13 cellular contexts compared by ENCODE assay signal in genomic region chr1:9732123-9732971, GRCh38.
A peak's percentile ranks its signal among the peaks of the same experiment; 100 is the strongest.
DNase-seq lines count a peak whose midpoint lies in the region; ATAC-seq and TF ChIP-seq lines count a peak whose summit lies in the region.
"Had no signal": no experiment of that assay in that cellular context is flagged by ENCODE, and none has a peak within 500 bp of the region (broad histone marks: within the 10 kb centered on the region; RNA-seq: fewer than 3 reads in every experiment).

No MANE protein-coding gene starts in this region.

- POLR2A ChIA-PET in IMR-90 (lab: Charles Lee; ENCODE audit: unreplicated experiment): no interaction called here

- H4K5ac ChIP-seq in IMR-90 (ENCODE audit: low read depth, low read length): no peak overlapping the region

- no peak overlapping the region for H3K4me3 ChIP-seq in IMR-90 (ENCODE audit: insufficient read depth, low read depth, low read length)
- no peak overlapping the region for H3K4me3 ChIP-seq in osteoblast (ENCODE audit: insufficient read depth, low read length)
- H3K4me3 ChIP-seq: lung, spleen had no signal

- H4K20me1 ChIP-seq in IMR-90 (ENCODE audit: insufficient read depth, low read length) (peaks cover 4% of the 10 kb centered on the region; the same call in 1 of the 2 replicates), osteoblast (ENCODE audit: insufficient read depth, low read length) (no peaks in the 10 kb centered on the region)

- H3K27ac Mint-ChIP-seq in dendritic cell treated with granulocyte-macrophage colony-stimulating factor and Interleukin-4, amounts not matched to agents 40 ng/mL and 50 ng/mL, for 4 days: peak overlapping the region; percentile 65

- no peaks in the 10 kb centered on the region for H3K9me1 ChIP-seq in IMR-90 (ENCODE audit: insufficient read depth, low read length)

- no peaks in the 10 kb centered on the region for H3K79me2 ChIP-seq in osteoblast (ENCODE audit: insufficient read depth, low read length)

- H3K4me3 Mint-ChIP-seq in dendritic cell treated with granulocyte-macrophage colony-stimulating factor and Interleukin-4, amounts not matched to agents 40 ng/mL and 50 ng/mL, for 4 days: no peak overlapping the region

- WGBS in IMR-90 (ENCODE audit: extremely low coverage in 2 of 2, insufficient read length in 1 of 2), 2 experiments: 100% methylated on average over 6 of the region's 18 CpGs; no CpG with 5 or more reads in 1 of the 2 experiments

- H2AFZ ChIP-seq in IMR-90 (replicated peaks; ENCODE audit: low read length, poor library complexity) (no peak overlapping the region), osteoblast (ENCODE audit: low read length) (no peak overlapping the region)

- ATAC-seq in IMR-90 (ENCODE audit: low read depth): peak; percentile 48; the same call in 1 of the 2 replicates
- no peak for ATAC-seq in sciatic nerve

- H3K9me3 ChIP-seq in IMR-90 (ENCODE audit: control insufficient read depth, insufficient read depth, low read length) (no peaks in the 10 kb centered on the region), osteoblast (ENCODE audit: low read depth, low read length) (no peaks in the 10 kb centered on the region)
- H3K9me3 ChIP-seq: spleen had no signal

- H4K91ac ChIP-seq in IMR-90 (ENCODE audit: insufficient read depth, low read depth, low read length): no peak overlapping the region

- H3K36me3 ChIP-seq in IMR-90 (ENCODE audit: control insufficient read depth, insufficient read depth, low read length) (peaks cover 85% of the 10 kb centered on the region), osteoblast (ENCODE audit: insufficient read depth, low read length) (peaks cover 61% of the 10 kb centered on the region)

- H3K9ac ChIP-seq in IMR-90 (ENCODE audit: low read depth, low read length): no peak overlapping the region

- intact Hi-C loops in IMR-90 (cut with micrococcal nuclease) (no loop called here), sciatic nerve (cut with DNase I) (no loop called here)
- intact Hi-C loops in dendritic cell treated with granulocyte-macrophage colony-stimulating factor and Interleukin-4, amounts not matched to agents 40 ng/mL and 50 ng/mL, for 4 days (cut with micrococcal nuclease): no loop called here

- H3K27me3 Mint-ChIP-seq in dendritic cell treated with granulocyte-macrophage colony-stimulating factor and Interleukin-4, amounts not matched to agents 40 ng/mL and 50 ng/mL, for 4 days: no peaks in the 10 kb centered on the region

- H3K14ac ChIP-seq in IMR-90 (replicated peaks; ENCODE audit: low read depth, low read length): no peak overlapping the region

- no TSS peak for BruUV-seq in IMR-90 (replicated peaks; lab: Mats Ljungman, UMichigan)

- H3K4me2 ChIP-seq in IMR-90 (ENCODE audit: low read depth, low read length) (no peak overlapping the region), osteoblast (ENCODE audit: insufficient read depth, low read length) (no peak overlapping the region)

- no peak overlapping the region for H3K56ac ChIP-seq in IMR-90 (ENCODE audit: extremely low read depth, insufficient read depth, low read length)

- H2BK15ac ChIP-seq in IMR-90 (ENCODE audit: low read depth, low read length): no peak overlapping the region

- peaks cover 43% of the 10 kb centered on the region for H3K4me1 Mint-ChIP-seq in dendritic cell treated with granulocyte-macrophage colony-stimulating factor and Interleukin-4, amounts not matched to agents 40 ng/mL and 50 ng/mL, for 4 days (ENCODE audit: low read depth)

- dilution Hi-C loops in IMR-90 (cut with HindIII; ENCODE audit: low sequenced_read_pairs, unreplicated experiment): no loop called here

- no peak for TF ChIP-seq POLR2A in IMR-90 (IDR thresholded peaks at IDR 0.05; ENCODE audit: low read depth, low read length)

- H3K36me3 Mint-ChIP-seq in dendritic cell treated with granulocyte-macrophage colony-stimulating factor and Interleukin-4, amounts not matched to agents 40 ng/mL and 50 ng/mL, for 4 days (ENCODE audit: low read depth): peaks cover 100% of the 10 kb centered on the region

- DNase-seq in activated CD8-positive, alpha-beta memory T cell treated with anti-CD3 and anti-CD28 coated beads for 24 hours: peak; percentile 61
- DNase-seq in activated CD8-positive, alpha-beta memory T cell treated with anti-CD3 and anti-CD28 coated beads, Interleukin-2, amount 50 U/mL, for 4 hours: no peak
- DNase-seq in IMR-90 (no peak), osteoblast (ENCODE audit: insufficient read length, low spot score, missing footprints) (peak; percentile 73), sciatic nerve (ENCODE audit: low spot score) (no peak), H4 (ENCODE audit: low spot score) (no peak), SW 1271 (lab: John Stamatoyannopoulos, UW) (no peak)
- DNase-seq: dermis blood vessel endothelial cell, NCI-H2171, substantia nigra had no signal

- no peak overlapping the region for H2BK20ac ChIP-seq in IMR-90 (ENCODE audit: low read depth, low read length)

- no peak overlapping the region for H3K4ac ChIP-seq in IMR-90 (ENCODE audit: low read depth, low read length)

- no peaks in the 10 kb centered on the region for H3K79me1 ChIP-seq in IMR-90 (ENCODE audit: low read depth in 1 of 2, low read length in 2 of 2)

- H3K9me3 Mint-ChIP-seq in dendritic cell treated with granulocyte-macrophage colony-stimulating factor and Interleukin-4, amounts not matched to agents 40 ng/mL and 50 ng/mL, for 4 days: no peaks in the 10 kb centered on the region

- TF ChIP-seq CTCF in IMR-90 (conservative IDR thresholded peaks at IDR 0.05; ENCODE audit: low read depth, low read length) (no peak), osteoblast (IDR thresholded peaks at IDR 0.05; ENCODE audit: extremely low read depth, low read depth, low read length) (no peak)

- no peaks in the 10 kb centered on the region for H3K4me1 ChIP-seq in IMR-90 (ENCODE audit: control insufficient read depth, insufficient read depth, low read length)
- no peaks in the 10 kb centered on the region for H3K4me1 ChIP-seq in osteoblast (ENCODE audit: insufficient read depth, low read length)

- no peak for TF ChIP-seq RAD21 in IMR-90 (IDR thresholded peaks at IDR 0.05; ENCODE audit: low read length)

- H2AK5ac ChIP-seq in IMR-90 (ENCODE audit: low read depth, low read length): no peak overlapping the region

- CTCF ChIA-PET in IMR-90 (lab: Yijun Ruan, JAX): interaction anchor here (0.6 kb wide), 1 partner anchor 97 kb away, joined by 3 read pairs; no protein-coding TSS in a partner anchor

- H3K27me3 ChIP-seq in IMR-90 (ENCODE audit: control insufficient read depth, insufficient read depth, low read length): no peaks in the 10 kb centered on the region
- H3K27me3 ChIP-seq in osteoblast (ENCODE audit: insufficient read depth, low read length): no peaks in the 10 kb centered on the region
- H3K27me3 ChIP-seq: spleen had no signal

- no peak overlapping the region for H2BK5ac ChIP-seq in IMR-90 (ENCODE audit: low read depth, low read length, poor library complexity, severe bottlenecking)

- H3K18ac ChIP-seq in IMR-90 (ENCODE audit: low read depth, low read length): no peak overlapping the region

- H2AK9ac ChIP-seq in IMR-90 (replicated peaks; ENCODE audit: low read depth, low read length, poor library complexity): no peak overlapping the region

- H3K27ac ChIP-seq in IMR-90 (ENCODE audit: insufficient read depth, low read length): no peak overlapping the region
- H3K27ac ChIP-seq in osteoblast (ENCODE audit: low read depth, low read length): no peak overlapping the region

- H4K8ac ChIP-seq in IMR-90 (ENCODE audit: low read depth in 2 of 2, low read length in 2 of 2): no peak overlapping the region

- no peak overlapping the region for H3K23ac ChIP-seq in IMR-90 (ENCODE audit: low read depth, low read length)

- in situ Hi-C loops in IMR-90 (cut with MboI; ENCODE audit: low sequenced_read_pairs): no loop called here

- H2BK120ac ChIP-seq in IMR-90 (ENCODE audit: low read depth, low read length): no peak overlapping the region

TF ChIP-seq in IMR-90, 13 proteins besides CTCF, POLR2A, EP300 and RAD21:
- TF ChIP-seq SMC3 (IDR thresholded peaks at IDR 0.05; ENCODE audit: low read depth, low read length) (no peak), USF2 (IDR thresholded peaks at IDR 0.05; ENCODE audit: low read depth, low read length) (no peak), NFE2L2 (IDR thresholded peaks at IDR 0.05; ENCODE audit: low read depth, low read length) (no peak), MAZ (IDR thresholded peaks at IDR 0.05; ENCODE audit: borderline replicate concordance, low read depth, low read length) (no peak), MXI1 (IDR thresholded peaks at IDR 0.05; ENCODE audit: borderline replicate concordance, low read depth, low read length) (no peak), MAFK (IDR thresholded peaks at IDR 0.05; ENCODE audit: low read depth, low read length) (no peak), BHLHE40 (IDR thresholded peaks at IDR 0.05; ENCODE audit: low read depth, low read length) (no peak), ELK1 (IDR thresholded peaks at IDR 0.05; ENCODE audit: borderline replicate concordance, low read depth, low read length) (no peak), CHD1 (IDR thresholded peaks at IDR 0.05; ENCODE audit: low read depth, low read length) (no peak), FOS (IDR thresholded peaks at IDR 0.05; ENCODE audit: low read depth, low read length) (no peak), CEBPB (IDR thresholded peaks at IDR 0.05; ENCODE audit: low read depth, low read length) (no peak), RCOR1 (IDR thresholded peaks at IDR 0.05; ENCODE audit: insufficient replicate concordance, low read length) (no peak), RFX5 (IDR thresholded peaks at IDR 0.05; ENCODE audit: low read depth, low read length) (no peak)

Comparison
In these comparisons a context has a peak if more than half of its experiments do, and no peak if none do; other contexts are left out.
1. DNase-seq: peak in activated CD8-positive, alpha-beta memory T cell treated with anti-CD3 and anti-CD28 coated beads for 24 hours (single experiment) and osteoblast (single experiment); none in activated CD8-positive, alpha-beta memory T cell treated with anti-CD3 and anti-CD28 coated beads, Interleukin-2, amount 50 U/mL, for 4 hours (single experiment), IMR-90 (single experiment), sciatic nerve (single experiment), H4 (single experiment) and SW 1271 (0 of 2).